In genomic region chr7:107998150-107998549, GRCh38 we compare ENCODE assay signal across 14 cellular contexts. TPM values are rescaled to one million over a fixed set of nuclear protein-coding genes. Genes with fewer than 3 reads are reported as not detected.
A peak's percentile ranks its signal among the peaks of the same experiment; 100 is the strongest.
DNase-seq lines count a peak whose midpoint lies in the region; ATAC-seq, FAIRE-seq and TF ChIP-seq lines count a peak whose summit lies in the region.
"Had no signal": no experiment of that assay in that cellular context is flagged by ENCODE, and none has a peak within 500 bp of the region (broad histone marks: within the 10 kb centered on the region; RNA-seq: fewer than 3 reads in every experiment).

No MANE protein-coding gene starts in this region.

- H3K9me3 Mint-ChIP-seq in activated T-cell treated with anti-CD3 and anti-CD28 coated beads, Interleukin-2, amount 50 U/mL, for 4 hours: no peaks in the 10 kb centered on the region
- H3K9me3 Mint-ChIP-seq: activated T-helper 2 cell treated with anti-CD3 and anti-CD28 coated beads, Interferon-gamma antibody, Interleukin-2, Interleukin-4, amounts not matched to agents 10 μg/mL and 5 μg/mL and 100 μg/mL, durations not matched to agents 14 hours and 24 hours and 36 hours had no signal

- peaks cover 47% of the 10 kb centered on the region for H3K27me3 Mint-ChIP-seq in activated T-cell treated with anti-CD3 and anti-CD28 coated beads, Interleukin-2, amount 50 U/mL, for 4 hours (ENCODE audit: low read depth)

- FAIRE-seq in HTR-8/SVneo (lab: Jason Lieb, UNC): no peak

- H3K27ac ChIP-seq in GM23248 (peak overlapping the region; percentile 19), PC-9 (peak overlapping the region; percentile 75), osteoblast (ENCODE audit: low read depth, low read length) (peak overlapping the region; percentile 73)
- H3K27ac ChIP-seq: BLaER1 treated with 17β-estradiol and CSF1 and Interleukin-3, amounts not matched to agents 10 nM and 100 nM had no signal

- WGBS in GM23248 (ENCODE audit: low coverage in 1 of 2, low lambda C conversion rate in 2 of 2, missing lambda C conversion rate in 2 of 2), 2 experiments: 43 to 49% methylated on average over 2 of the region's 2 CpGs

- no peak for TF ChIP-seq CTCF in PC-9 (conservative IDR thresholded peaks at IDR 0.05)
- no peak for TF ChIP-seq CTCF in epithelial cell of esophagus (IDR thresholded peaks at IDR 0.05; ENCODE audit: insufficient read depth, low read depth, low read length, missing control alignments)
- no peak for TF ChIP-seq CTCF in osteoblast (IDR thresholded peaks at IDR 0.05; ENCODE audit: extremely low read depth, low read depth, low read length)

- H3K4me3 ChIP-seq in GM23248 (peak overlapping the region; percentile 2; the same call in 1 of the 2 replicates), PC-9 (0 out of 2 replicates have a peak overlapping the region, but pooled peaks have one; percentile 1), epithelial cell of esophagus (ENCODE audit: low read length) (no peak overlapping the region), osteoblast (ENCODE audit: insufficient read depth, low read length) (peak overlapping the region; percentile 6)
- H3K4me3 ChIP-seq: BLaER1 treated with 17β-estradiol and CSF1 and Interleukin-3, amounts not matched to agents 10 nM and 100 nM had no signal

- H3K9ac ChIP-seq in GM23248: no peak overlapping the region
- H3K9ac ChIP-seq: BLaER1 treated with 17β-estradiol and CSF1 and Interleukin-3, amounts not matched to agents 10 nM and 100 nM had no signal

- H3K4me1 ChIP-seq in GM23248 (ENCODE audit: insufficient read depth) (peaks cover 79% of the 10 kb centered on the region), PC-9 (replicated peaks; ENCODE audit: insufficient read depth) (peaks cover 86% of the 10 kb centered on the region), osteoblast (ENCODE audit: insufficient read depth, low read length) (peaks cover 80% of the 10 kb centered on the region)

- CTCF ChIA-PET in PC-9 (lab: Charles Lee): no interaction called here

- H3K27me3 ChIP-seq in GM23248 (replicated peaks; ENCODE audit: insufficient read depth) (no peaks in the 10 kb centered on the region), PC-9 (ENCODE audit: insufficient read depth, low read depth) (no peaks in the 10 kb centered on the region), osteoblast (ENCODE audit: insufficient read depth, low read length) (no peaks in the 10 kb centered on the region)

- no peak overlapping the region for H2AFZ ChIP-seq in GM23248
- H2AFZ ChIP-seq in PC-9: no peak overlapping the region
- H2AFZ ChIP-seq in osteoblast (ENCODE audit: low read length): no peak overlapping the region

- no peak overlapping the region for H3K4me3 Mint-ChIP-seq in activated T-cell treated with anti-CD3 and anti-CD28 coated beads, Interleukin-2, amount 50 U/mL, for 4 hours

- H3K36me3 ChIP-seq in GM23248 (ENCODE audit: low read depth): peaks cover 25% of the 10 kb centered on the region
- peaks cover 18% of the 10 kb centered on the region; the same call in 1 of the 2 replicates for H3K36me3 ChIP-seq in PC-9 (ENCODE audit: low read depth)
- H3K36me3 ChIP-seq in osteoblast (ENCODE audit: insufficient read depth, low read length): peaks cover 54% of the 10 kb centered on the region
- H3K36me3 ChIP-seq: BLaER1 treated with 17β-estradiol and CSF1 and Interleukin-3, amounts not matched to agents 10 nM and 100 nM had no signal

- no peak for ATAC-seq in HG03097 (IDR thresholded peaks at IDR 0.05; ENCODE audit: low FRiP score, unreplicated experiment)
- no peak for ATAC-seq in activated T-cell treated with anti-CD3 and anti-CD28 coated beads, Interleukin-2, amount 50 U/mL, for 4 hours

- intact Hi-C loops in PC-9 (cut with micrococcal nuclease; ENCODE audit: unreplicated experiment): loop anchor here (5.0 kb wide), 1 partner anchor 109 kb away; no protein-coding TSS in a partner anchor

- H4K20me1 ChIP-seq in GM23248 (ENCODE audit: insufficient read depth): no peaks in the 10 kb centered on the region
- no peaks in the 10 kb centered on the region for H4K20me1 ChIP-seq in PC-9 (ENCODE audit: insufficient read depth)
- H4K20me1 ChIP-seq in osteoblast (ENCODE audit: insufficient read depth, low read length): no peaks in the 10 kb centered on the region
- H4K20me1 ChIP-seq: BLaER1 treated with 17β-estradiol and CSF1 and Interleukin-3, amounts not matched to agents 10 nM and 100 nM had no signal

- H3K9me2 ChIP-seq in GM23248 (ENCODE audit: insufficient read depth) (no peaks in the 10 kb centered on the region), PC-9 (ENCODE audit: insufficient read depth) (no peaks in the 10 kb centered on the region)

- DNase-seq in GM23248: peak; percentile 27
- DNase-seq in PC-9: peak in 1 of 2 experiments; percentile 91
- peak; percentile 75 for DNase-seq in epithelial cell of esophagus (ENCODE audit: low read depth)
- no peak for DNase-seq in osteoblast (ENCODE audit: insufficient read length, low spot score, missing footprints)
- DNase-seq in SIG-M5 (lab: John Stamatoyannopoulos, UW): no peak
- DNase-seq in activated T-cell treated with anti-CD3 and anti-CD28 coated beads, Interleukin-2, amount 50 U/mL, for 4 hours: no peak
- DNase-seq in HTR-8/SVneo (ENCODE audit: insufficient read length, low spot score): no peak
- DNase-seq: activated CD4-positive, alpha-beta T cell treated with anti-CD3 and anti-CD28 coated beads for 4 hours; EL; NCI-H1105; NCI-H82 had no signal

- BruUV-seq in PC-9 (replicated peaks; lab: Mats Ljungman, UMichigan): no TSS peak

- H3K9me3 ChIP-seq in GM23248 (ENCODE audit: low read depth) (no peaks in the 10 kb centered on the region), PC-9 (ENCODE audit: insufficient read depth, low read depth) (no peaks in the 10 kb centered on the region), osteoblast (ENCODE audit: low read depth, low read length) (no peaks in the 10 kb centered on the region)

- H3K36me3 Mint-ChIP-seq in activated T-cell treated with anti-CD3 and anti-CD28 coated beads, Interleukin-2, amount 50 U/mL, for 4 hours (ENCODE audit: insufficient read depth): no peaks in the 10 kb centered on the region

- peaks cover 13% of the 10 kb centered on the region for H3K4me1 Mint-ChIP-seq in activated T-cell treated with anti-CD3 and anti-CD28 coated beads, Interleukin-2, amount 50 U/mL, for 4 hours (ENCODE audit: low read depth)

- H3F3A ChIP-seq in GM23248 (ENCODE audit: insufficient read depth) (peaks cover 68% of the 10 kb centered on the region), PC-9 (ENCODE audit: insufficient read depth, low read depth) (peaks cover 70% of the 10 kb centered on the region)

- POLR2A ChIA-PET in PC-9 (lab: Charles Lee; ENCODE audit: unreplicated experiment): interaction anchor here (0.6 to 0.7 kb wide), 3 partner anchors 143 to 399 kb away, joined by 3 to 4 read pairs (median 3); no protein-coding TSS in a partner anchor

- in situ Hi-C loops in GM23248 (cut with MboI): no loop called here

- H3K4me2 ChIP-seq in GM23248 (ENCODE audit: unreplicated experiment): peak overlapping the region; percentile 30
- H3K4me2 ChIP-seq in PC-9: peak overlapping the region; percentile 86
- H3K4me2 ChIP-seq in osteoblast (ENCODE audit: insufficient read depth, low read length): peak overlapping the region; percentile 78

- H3K79me2 ChIP-seq in GM23248 (ENCODE audit: insufficient read depth) (peaks cover 37% of the 10 kb centered on the region), PC-9 (ENCODE audit: low read depth) (peaks cover 35% of the 10 kb centered on the region; the same call in 1 of the 2 replicates), osteoblast (ENCODE audit: insufficient read depth, low read length) (peaks cover 49% of the 10 kb centered on the region)

RNA-seq across cellular contexts. Expression of gene LAMB1, which starts 4.8 kb away (rescaled TPM):
- 135 and 166 TPM in 2 replicates for total RNA-seq in GM23248 (2014; rRNA removed; shearing (Covaris generic))
- polyA plus RNA-seq in GM23248 (2016; fragmentation: Nextera tagmentation; extraction: Ambion mirVana): 107 and 108 TPM in 2 replicates
- total RNA-seq in PC-9 (2021) (236 and 242 TPM in 2 replicates), osteoblast (410 and 488 TPM in 2 replicates)
- under 1 TPM; 0.26 to 0.46 (median 0.30) TPM for total RNA-seq in activated T-cell treated with anti-CD3 and anti-CD28 coated beads, Interleukin-2, amount 50 U/mL, for 4 hours

Comparison
In these comparisons a context has a peak if more than half of its experiments do, and no peak if none do; other contexts are left out.
1. DNase-seq: peak in GM23248 (single experiment) and epithelial cell of esophagus (single experiment); none in osteoblast (single experiment), SIG-M5 (single experiment), activated T-cell treated with anti-CD3 and anti-CD28 coated beads, Interleukin-2, amount 50 U/mL, for 4 hours (single experiment) and HTR-8/SVneo (single experiment).
2. H3K27ac ChIP-seq: peak in every context shown above with its lines; median percentile 75 in PC-9; 73 in osteoblast; 19 in GM23248.
3. H3K4me2 ChIP-seq: peak in every context shown above with its lines; median percentile 86 in PC-9; 78 in osteoblast; 30 in GM23248.
4. RNA of gene LAMB1, which starts 4.8 kb away (total RNA-seq): 410 to 488 TPM in osteoblast, 236 to 242 TPM in PC-9 and 135 to 166 TPM in GM23248; 0.26 to 0.46 TPM in activated T-cell treated with anti-CD3 and anti-CD28 coated beads, Interleukin-2, amount 50 U/mL, for 4 hours; every median in the first group is over 10 times any median in the second.